Comparison of ENCODE assay signal across 1 cellular context in genomic region chr18:24553886-24554285, GRCh38.
TF ChIP-seq lines count a peak whose summit lies in the region.

No MANE protein-coding gene starts in this region.

TF ChIP-seq in SK-N-SH, 30 proteins besides CTCF, POLR2A, EP300 and RAD21 (continued from another document):
- TF ChIP-seq REST (IDR thresholded peaks at IDR 0.05; ENCODE audit: low read depth, low read length) = no peak
- TF ChIP-seq NFIC (IDR thresholded peaks at IDR 0.05; ENCODE audit: borderline replicate concordance) = no peak
- TF ChIP-seq, protein P1, sequence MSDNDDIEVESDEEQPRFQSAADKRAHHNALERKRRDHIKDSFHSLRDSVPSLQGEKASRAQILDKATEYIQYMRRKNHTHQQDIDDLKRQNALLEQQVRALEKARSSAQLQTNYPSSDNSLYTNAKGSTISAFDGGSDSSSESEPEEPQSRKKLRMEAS (IDR thresholded peaks at IDR 0.05; ENCODE audit: low read depth) = no peak
